Comparison of ENCODE assay signal across 20 cellular contexts in the genomic region with DNA sequence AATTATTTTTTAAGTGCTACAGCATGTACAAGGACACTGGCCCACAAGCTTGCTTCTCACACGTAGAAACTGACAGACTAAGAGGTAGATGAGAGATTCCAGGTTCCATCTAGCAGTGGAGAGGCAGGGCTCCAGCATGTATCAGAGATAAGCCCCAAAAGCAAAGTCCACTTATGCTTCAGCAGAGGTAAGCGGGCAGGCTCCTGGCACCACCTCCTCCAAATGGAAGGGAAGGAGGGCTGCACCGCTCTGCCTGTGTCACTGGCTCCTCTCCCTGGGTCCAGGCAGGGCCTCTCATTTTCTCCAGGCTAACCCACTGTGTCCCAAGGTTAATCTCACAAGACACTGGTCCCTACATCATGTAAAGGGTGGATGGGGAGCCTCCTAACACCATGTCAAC. TPM values are rescaled to one million over a fixed set of nuclear protein-coding genes. Genes with fewer than 3 reads are reported as not detected.
DNase-seq lines count a peak whose midpoint lies in the region; ATAC-seq and TF ChIP-seq lines count a peak whose summit lies in the region.
"Had no signal": no experiment of that assay in that cellular context is flagged by ENCODE, and none has a peak within 500 bp of the region (broad histone marks: within the 10 kb centered on the region; RNA-seq: fewer than 3 reads in every experiment).

No MANE protein-coding gene starts in this region.

- peak overlapping the region; percentile 21 for H3K23ac ChIP-seq in neuronal stem cell (ENCODE audit: low read depth, low read length, poor library complexity)

- peaks cover 21% of the 10 kb centered on the region for H4K20me1 ChIP-seq in hepatocyte (ENCODE audit: insufficient read depth, poor library complexity, severe bottlenecking)

- H3K27me3 Mint-ChIP-seq in central memory CD8-positive, alpha-beta T cell = no peaks in the 10 kb centered on the region
- H3K27me3 Mint-ChIP-seq: CD4-positive, alpha-beta T cell had no signal

- no peak for ATAC-seq in central memory CD8-positive, alpha-beta T cell (replicated peaks; ENCODE audit: extremely low read depth, poor library complexity, severe bottlenecking)
- ATAC-seq in GM21390 (IDR thresholded peaks at IDR 0.05; ENCODE audit: unreplicated experiment) (no peak), GM18867 (IDR thresholded peaks at IDR 0.05; ENCODE audit: unreplicated experiment) (no peak)
- ATAC-seq: A549 had no signal

- no peak for TF ChIP-seq CTCF in hepatocyte (IDR thresholded peaks at IDR 0.05; ENCODE audit: poor library complexity)

- H3K79me2 ChIP-seq in hepatocyte = peaks cover 42% of the 10 kb centered on the region

- H3K4me2 ChIP-seq in hepatocyte = no peak overlapping the region
- no peak overlapping the region for H3K4me2 ChIP-seq in neuronal stem cell (ENCODE audit: insufficient read depth, low read length, poor library complexity, severe bottlenecking)
- H3K4me2 ChIP-seq: A549 had no signal

- no peak overlapping the region for H3K9ac ChIP-seq in neuronal stem cell (ENCODE audit: low read depth, low read length, poor library complexity)

- H2AFZ ChIP-seq in hepatocyte (no peak overlapping the region), neuronal stem cell (ENCODE audit: low read length) (no peak overlapping the region)

- in situ Hi-C loops in KBM-7 (cut with MboI; ENCODE audit: low pct_unique_long_range_greater_than_20kb, low sequenced_read_pairs) = no loop called here

- no peaks in the 10 kb centered on the region for H3K27me3 ChIP-seq in hepatocyte
- H3K27me3 ChIP-seq in neuronal stem cell (ENCODE audit: control insufficient read depth in 3 of 3, insufficient read depth in 3 of 3, low read depth in 1 of 3, low read length in 3 of 3) = no peaks in the 10 kb centered on the region

- peak overlapping the region; percentile 32 for H3K27ac Mint-ChIP-seq in central memory CD8-positive, alpha-beta T cell (ENCODE audit: low read depth)
- H3K27ac Mint-ChIP-seq: CD4-positive, alpha-beta T cell; HFFc6 had no signal

- H3K79me1 ChIP-seq in neuronal stem cell (ENCODE audit: low read depth, low read length) = peaks cover 7% of the 10 kb centered on the region

- H3K9me2 ChIP-seq in hepatocyte (replicated peaks; ENCODE audit: insufficient read depth) = no peaks in the 10 kb centered on the region

- H3K14ac ChIP-seq in neuronal stem cell (ENCODE audit: low read length) = no peak overlapping the region

- H3K4me3 ChIP-seq in hepatocyte (no peak overlapping the region), neuronal stem cell (ENCODE audit: low read length in 2 of 2) (no peak overlapping the region)
- H3K4me3 ChIP-seq: A549 had no signal

- H2BK12ac ChIP-seq in neuronal stem cell (ENCODE audit: low read length) = no peak overlapping the region

- peak; percentile 19 for TF ChIP-seq POLR2A in GM19193 (IDR thresholded peaks at IDR 0.05; ENCODE audit: extremely low read depth, insufficient read depth, insufficient read length)

- no peaks in the 10 kb centered on the region for H3K9me3 Mint-ChIP-seq in central memory CD8-positive, alpha-beta T cell
- H3K9me3 Mint-ChIP-seq: CD4-positive, alpha-beta T cell; HFFc6 had no signal

- WGBS in hepatocyte (ENCODE audit: low lambda C conversion rate, missing lambda C conversion rate) = 69% methylated on average over 3 of the region's 3 CpGs
- WGBS in neuronal stem cell (ENCODE audit: extremely low coverage in 2 of 2, insufficient read length in 2 of 2, insufficient replicate concordance in 1 of 2), 2 donors = no CpG with 5 or more reads among the region's 3 CpGs

- H3K27ac ChIP-seq in hepatocyte = peak overlapping the region; percentile 53
- H3K27ac ChIP-seq in neuronal stem cell (replicated peaks; ENCODE audit: low read length) = no peak overlapping the region
- H3K27ac ChIP-seq: A549 had no signal

- H3K18ac ChIP-seq in neuronal stem cell (ENCODE audit: low read length) = no peak overlapping the region

- H4K8ac ChIP-seq in neuronal stem cell (ENCODE audit: low read depth, low read length) = no peak overlapping the region

- H3K36me3 Mint-ChIP-seq in central memory CD8-positive, alpha-beta T cell (ENCODE audit: insufficient read depth) = peaks cover 29% of the 10 kb centered on the region

- no peaks in the 10 kb centered on the region for H3K9me3 ChIP-seq in hepatocyte (ENCODE audit: low read depth)
- no peaks in the 10 kb centered on the region for H3K9me3 ChIP-seq in neuronal stem cell (replicated peaks in 1 of 2; ENCODE audit: control insufficient read depth in 2 of 2, insufficient read depth in 1 of 2, low read depth in 1 of 2, low read length in 2 of 2)
- H3K9me3 ChIP-seq: A549 had no signal

- H3K36me3 ChIP-seq in hepatocyte (replicated peaks; ENCODE audit: insufficient read depth, low read depth) (no peaks in the 10 kb centered on the region), neuronal stem cell (replicated peaks in 1 of 2; ENCODE audit: control insufficient read depth in 2 of 2, insufficient read depth in 2 of 2, low read length in 2 of 2) (peaks cover 52 to 85% of the 10 kb centered on the region in 2 donors)

- peaks cover 5% of the 10 kb centered on the region for H3K4me1 Mint-ChIP-seq in central memory CD8-positive, alpha-beta T cell

- H2AK5ac ChIP-seq in neuronal stem cell (ENCODE audit: low read depth, low read length) = no peak overlapping the region

- H2BK15ac ChIP-seq in neuronal stem cell (ENCODE audit: low read length) = no peak overlapping the region

- no peak overlapping the region for H3K4me3 Mint-ChIP-seq in central memory CD8-positive, alpha-beta T cell
- H3K4me3 Mint-ChIP-seq: CD4-positive, alpha-beta T cell; HFFc6 had no signal

- H4K91ac ChIP-seq in neuronal stem cell (ENCODE audit: low read depth, low read length, poor library complexity) = no peak overlapping the region

- DNase-seq in central memory CD8-positive, alpha-beta T cell (ENCODE audit: low spot score in 2 of 2) = no peak
- peak; percentile 44 for DNase-seq in hepatocyte (ENCODE audit: low spot score)
- DNase-seq in neuronal stem cell (ENCODE audit: low spot score) = no peak
- DNase-seq in KBM-7 = no peak
- no peak for DNase-seq in NCI-H748 treated with DMSO at 0.1 percent for 48 hours (lab: John Stamatoyannopoulos, UW)
- DNase-seq: Calu3; CD4-positive, alpha-beta T cell; EL; H7; HFFc6; NCI-H1092; NCI-H146; NCI-H2081; NCI-H2171 treated with DMSO at 0.1 percent for 48 hours; NCI-H69; SHP77 had no signal

- no peak overlapping the region for H2BK5ac ChIP-seq in neuronal stem cell (ENCODE audit: low read length)

- no peak overlapping the region for H3K4ac ChIP-seq in neuronal stem cell (ENCODE audit: low read length)

- H3K4me1 ChIP-seq in hepatocyte (ENCODE audit: insufficient read depth) = peaks cover 6% of the 10 kb centered on the region
- peaks cover 11 to 17% of the 10 kb centered on the region in 2 donors for H3K4me1 ChIP-seq in neuronal stem cell (ENCODE audit: control insufficient read depth in 2 of 2, insufficient read depth in 1 of 2, low read depth in 1 of 2, low read length in 2 of 2)
- H3K4me1 ChIP-seq: A549 had no signal

- H2BK120ac ChIP-seq in neuronal stem cell (ENCODE audit: low read depth, low read length) = no peak overlapping the region

RNA-seq across cellular contexts. Expression of gene GRHPR, which starts 15.9 kb away (rescaled TPM):
- 164 and 168 TPM in 2 replicates for total RNA-seq in hepatocyte
- polyA plus RNA-seq in hepatocyte = 119 and 137 TPM in 2 replicates
- polyA plus RNA-seq in neuronal stem cell (2013, experiment 1 of 2) = 139 TPM
- polyA plus RNA-seq in neuronal stem cell (2013, experiment 2 of 2) = 138 TPM

RNA-seq across cellular contexts. Expression of gene ZBTB5, which starts 26.9 kb away (rescaled TPM):
- total RNA-seq in hepatocyte = 16.1 and 21.8 TPM in 2 replicates
- 3.8 and 4.3 TPM in 2 replicates for polyA plus RNA-seq in hepatocyte
- 19.2 TPM for polyA plus RNA-seq in neuronal stem cell (2013, experiment 1 of 2)
- 19.2 TPM for polyA plus RNA-seq in neuronal stem cell (2013, experiment 2 of 2)

RNA-seq across cellular contexts. Expression of gene POLR1E, which starts 47.4 kb away (rescaled TPM):
- 13.3 and 13.6 TPM in 2 replicates for total RNA-seq in hepatocyte
- polyA plus RNA-seq in hepatocyte = 6.5 and 8.4 TPM in 2 replicates
- polyA plus RNA-seq in neuronal stem cell (2013, experiment 1 of 2) = 23.1 TPM
- 21.5 TPM for polyA plus RNA-seq in neuronal stem cell (2013, experiment 2 of 2)
